8 cellular contexts compared by ENCODE assay signal in the genomic region with DNA sequence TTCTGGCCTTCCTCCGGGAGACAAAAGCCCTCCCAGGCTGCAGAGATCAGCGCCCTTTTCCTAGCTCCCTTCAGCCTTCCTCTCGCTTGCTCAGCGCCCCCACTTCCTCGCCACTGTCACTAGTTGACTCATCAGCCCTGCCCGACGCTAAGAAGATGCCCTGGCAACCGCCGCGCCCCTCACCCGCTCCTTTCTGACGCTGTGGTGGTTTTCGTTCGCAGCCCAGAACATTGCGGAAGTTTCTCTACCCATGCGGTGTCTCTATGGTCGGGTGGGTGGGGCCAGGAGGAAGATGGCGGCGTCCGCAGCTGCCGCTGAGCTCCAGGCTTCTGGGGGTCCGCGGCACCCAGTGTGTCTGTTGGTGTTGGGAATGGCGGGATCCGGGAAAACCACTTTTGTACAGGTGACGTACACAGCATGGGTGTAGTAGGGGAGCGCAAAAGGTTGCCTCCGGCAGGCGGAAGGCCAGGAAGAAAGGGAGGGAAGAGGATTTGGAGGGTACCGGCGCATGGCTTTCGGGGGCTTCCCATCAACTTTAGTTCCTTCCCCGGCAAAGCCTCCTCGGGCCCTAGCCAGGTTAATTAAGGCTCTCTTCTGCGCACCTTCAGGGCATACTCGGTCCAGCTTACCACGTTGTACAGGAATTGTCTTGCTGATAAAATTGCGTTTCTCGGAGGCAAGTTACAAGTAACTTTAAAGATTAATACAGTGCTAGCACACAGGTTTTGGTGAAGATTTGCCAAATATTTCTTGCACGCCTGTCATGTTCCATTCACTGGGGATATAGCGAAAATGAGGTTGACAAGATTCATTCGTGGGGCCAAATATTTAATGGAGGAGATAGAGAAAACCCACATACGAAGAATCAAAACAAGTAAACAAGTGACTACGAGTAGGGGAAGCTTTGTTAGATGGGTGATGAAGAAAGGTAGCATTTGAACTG. TPM values are rescaled to one million over a fixed set of nuclear protein-coding genes. Genes with fewer than 3 reads are reported as not detected.
DNase-seq lines count a peak whose midpoint lies in the region; ATAC-seq, FAIRE-seq and TF ChIP-seq lines count a peak whose summit lies in the region.

A gene with protein sequence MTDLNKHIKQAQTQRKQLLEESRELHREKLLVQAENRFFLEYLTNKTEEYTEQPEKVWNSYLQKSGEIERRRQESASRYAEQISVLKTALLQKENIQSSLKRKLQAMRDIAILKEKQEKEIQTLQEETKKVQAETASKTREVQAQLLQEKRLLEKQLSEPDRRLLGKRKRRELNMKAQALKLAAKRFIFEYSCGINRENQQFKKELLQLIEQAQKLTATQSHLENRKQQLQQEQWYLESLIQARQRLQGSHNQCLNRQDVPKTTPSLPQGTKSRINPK (minus strand): TSS at position 246 of the 943 bp plus-strand sequence. CDS start 1,213 bp downstream, outside the sequence.
A gene (plus strand): TSS at position 284 of the 943 bp plus-strand sequence. CDS start 9 bp downstream, at position 293.

- peaks cover 12% of the 10 kb centered on the region for H3K4me1 Mint-ChIP-seq in activated B cell treated with CpG ODN at 0.5 μM for 24 hours
- H3K4me1 Mint-ChIP-seq in central memory CD8-positive, alpha-beta T cell, result peaks cover 15% of the 10 kb centered on the region

- POLR2A ChIA-PET in activated B cell treated with CpG ODN at 0.5 μM for 24 hours (lab: Charles Lee), result interaction anchor here (0.6 to 2.1 kb wide), 13 partner anchors 17 to 1265 kb away, joined by 3 to 20 read pairs (median 6); a partner anchor contains a TSS

- H3K9me3 ChIP-seq in kidney (ENCODE audit: control insufficient read depth in 1 of 2, low read length in 2 of 2), result no peaks in the 10 kb centered on the region

- TF ChIP-seq CTCF in AG09319 (IDR thresholded peaks at IDR 0.05; ENCODE audit: low read depth, low read length) (no peak; the same call in 1 of the 2 replicates), activated B cell treated with CpG ODN at 0.5 μM for 24 hours (IDR thresholded peaks at IDR 0.05) (no peak), kidney (IDR thresholded peaks at IDR 0.05; ENCODE audit: borderline replicate concordance, extremely low read depth, insufficient read depth) (no peak)

- no peaks in the 10 kb centered on the region for H3K27me3 Mint-ChIP-seq in activated B cell treated with CpG ODN at 0.5 μM for 24 hours
- no peaks in the 10 kb centered on the region for H3K27me3 Mint-ChIP-seq in central memory CD8-positive, alpha-beta T cell

- FAIRE-seq in kidney (lab: Jason Lieb, UNC), result no peak

- peaks cover 41% of the 10 kb centered on the region for H3K36me3 Mint-ChIP-seq in activated B cell treated with CpG ODN at 0.5 μM for 24 hours (ENCODE audit: low read depth)
- peaks cover 19% of the 10 kb centered on the region for H3K36me3 Mint-ChIP-seq in central memory CD8-positive, alpha-beta T cell (ENCODE audit: insufficient read depth)

- intact Hi-C loops in activated B cell treated with CpG ODN at 0.5 μM for 24 hours (cut with micrococcal nuclease), result loop anchor here (1.0 to 10.0 kb wide), 11 partner anchors 34 to 558 kb away; a partner anchor contains a TSS
- intact Hi-C loops in kidney (cut with DNase I), result no loop called here

- H3K4me3 ChIP-seq in kidney (ENCODE audit: low read length in 2 of 2), result peak within 1 kb of the TSS; percentile 88 to 97

- peaks cover 0 to 10% of the 10 kb centered on the region in 2 donors for H3K4me1 ChIP-seq in kidney (ENCODE audit: control insufficient read depth in 1 of 2, insufficient read depth in 1 of 2, low read depth in 1 of 2, low read length in 2 of 2)

- CTCF ChIA-PET in activated B cell treated with CpG ODN at 0.5 μM for 24 hours (lab: Charles Lee), result interaction anchor here (1.0 kb wide), 1 partner anchor 54 kb away, joined by 3 read pairs; no protein-coding TSS in a partner anchor

- DNase-seq in AG09319 (ENCODE audit: extremely low read depth, low read depth) (peak; percentile 61), NCI-H2227 treated with DMSO at 0.1 percent for 48 hours (lab: John Stamatoyannopoulos, UW) (peak; percentile 92), activated B cell treated with CpG ODN at 0.5 μM for 24 hours (peak; percentile 85), kidney (peak; percentile 96)
- DNase-seq in central memory CD8-positive, alpha-beta T cell (ENCODE audit: low spot score in 2 of 2), result peak; percentile 86 to 94
- DNase-seq in stimulated activated CD4-positive, alpha-beta T cell treated with anti-CD3 and anti-CD28 coated beads, Interleukin-15, amount 100 ng/mL, for 1 hour (ENCODE audit: low read depth in 1 of 2, low spot score in 1 of 2), result peak; percentile 84 to 86

- H3K9ac ChIP-seq in kidney (ENCODE audit: low read length in 2 of 2), result peak within 1 kb of the TSS; percentile 86 to 97

- H3K27ac Mint-ChIP-seq in activated B cell treated with CpG ODN at 0.5 μM for 24 hours, result peak within 1 kb of the TSS; percentile 69
- H3K27ac Mint-ChIP-seq in central memory CD8-positive, alpha-beta T cell (ENCODE audit: low read depth), result peak within 1 kb of the TSS; percentile 76

- peaks cover 7 to 16% of the 10 kb centered on the region in 2 donors for H3K36me3 ChIP-seq in kidney (ENCODE audit: control insufficient read depth in 1 of 2, insufficient read depth in 2 of 2, low read length in 2 of 2)

- H3K27ac ChIP-seq in kidney (ENCODE audit: low read depth in 2 of 2, low read length in 2 of 2), result peak within 1 kb of the TSS; percentile 79 to 83

- H3K9me3 Mint-ChIP-seq in activated B cell treated with CpG ODN at 0.5 μM for 24 hours, result no peaks in the 10 kb centered on the region
- H3K9me3 Mint-ChIP-seq in central memory CD8-positive, alpha-beta T cell, result no peaks in the 10 kb centered on the region

- ATAC-seq in GM18909 (IDR thresholded peaks at IDR 0.05; ENCODE audit: poor library complexity, unreplicated experiment) (peak; percentile 97), HG03139 (IDR thresholded peaks at IDR 0.05; ENCODE audit: unreplicated experiment) (peak; percentile 95), activated B cell treated with CpG ODN at 0.5 μM for 24 hours (ENCODE audit: low read depth) (peak; percentile 99)
- ATAC-seq in central memory CD8-positive, alpha-beta T cell (replicated peaks; ENCODE audit: extremely low read depth, poor library complexity, severe bottlenecking), result peak; percentile 100

- no peak within 1 kb of the TSS for H3K4me3 Mint-ChIP-seq in activated B cell treated with CpG ODN at 0.5 μM for 24 hours
- H3K4me3 Mint-ChIP-seq in central memory CD8-positive, alpha-beta T cell, result no peak within 1 kb of the TSS

RNA-seq across cellular contexts. Expression of the first gene that starts in this region (rescaled TPM):
- total RNA-seq in activated B cell treated with CpG ODN at 0.5 μM for 24 hours (0.69 and 0.71 TPM in 2 replicates), kidney (5.6 TPM)
- polyA plus RNA-seq in kidney (ENCODE audit: insufficient read depth, low read depth, low replicate concordance), result 4.2 TPM

RNA-seq across cellular contexts. Expression of the second gene that starts in this region (rescaled TPM):
- total RNA-seq in activated B cell treated with CpG ODN at 0.5 μM for 24 hours (36.9 and 39.3 TPM in 2 replicates), kidney (28.1 TPM)
- polyA plus RNA-seq in kidney (ENCODE audit: insufficient read depth, low read depth, low replicate concordance), result 31.6 TPM

Comparison
In these comparisons a context has a peak if more than half of its experiments do, and no peak if none do; other contexts are left out.
1. Peak in every context shown above with its lines: DNase-seq, ATAC-seq, H3K4me3 ChIP-seq and H3K27ac ChIP-seq.